Comparison of ENCODE assay signal across 17 cellular contexts in the genomic region with DNA sequence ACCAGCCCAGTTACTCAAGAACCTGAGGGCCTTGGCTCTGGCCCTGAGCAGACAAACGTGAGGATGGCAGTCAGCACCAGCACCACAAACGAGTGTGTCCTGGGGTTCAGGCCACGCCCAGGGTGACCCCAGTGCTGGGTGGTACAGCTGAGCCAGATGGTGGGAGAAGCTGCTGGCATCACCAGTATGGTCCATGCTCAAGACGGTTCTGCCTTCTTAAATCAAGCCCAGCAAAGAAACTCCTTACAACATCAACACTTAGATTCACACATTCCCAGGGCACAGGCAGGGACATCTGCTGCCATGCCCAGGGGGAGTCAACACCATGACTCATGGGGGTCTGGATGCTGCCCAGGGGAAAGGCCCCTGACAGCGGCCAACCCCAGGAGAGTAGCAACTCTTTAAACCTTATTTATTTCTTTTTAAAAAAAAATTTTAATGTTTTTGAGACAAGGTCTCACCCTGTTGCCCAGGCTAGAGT. TPM values are rescaled to one million over a fixed set of nuclear protein-coding genes. Genes with fewer than 3 reads are reported as not detected.
DNase-seq lines count a peak whose midpoint lies in the region; ATAC-seq and TF ChIP-seq lines count a peak whose summit lies in the region.
"Had no signal": no experiment of that assay in that cellular context is flagged by ENCODE, and none has a peak within 500 bp of the region (broad histone marks: within the 10 kb centered on the region; RNA-seq: fewer than 3 reads in every experiment).

No MANE protein-coding gene starts in this region.

- H3K9me3 Mint-ChIP-seq in MCF 10A (ENCODE audit: unreplicated experiment): no peaks in the 10 kb centered on the region
- H3K9me3 Mint-ChIP-seq in activated T-cell treated with anti-CD3 and anti-CD28 coated beads, Interleukin-2, amount 50 U/mL, for 4 hours: no peaks in the 10 kb centered on the region
- H3K9me3 Mint-ChIP-seq: CD8-positive, alpha-beta T cell had no signal

- TF ChIP-seq CTCF in MCF 10A (IDR thresholded peaks at IDR 0.05; ENCODE audit: unreplicated experiment): no peak
- no peak for TF ChIP-seq CTCF in breast epithelium (IDR thresholded peaks at IDR 0.05)
- no peak for TF ChIP-seq CTCF in spleen (IDR thresholded peaks at IDR 0.05 in 8 of 11, conservative IDR thresholded peaks at IDR 0.05 in 3 of 11)

- ATAC-seq in GM21528 (IDR thresholded peaks at IDR 0.05; ENCODE audit: low FRiP score, unreplicated experiment): no peak
- no peak for ATAC-seq in activated T-cell treated with anti-CD3 and anti-CD28 coated beads, Interleukin-2, amount 50 U/mL, for 4 hours
- ATAC-seq: A549; CD8-positive, alpha-beta T cell had no signal

- 83 to 94% (median 88%) methylated on average over 2 to 5 of the region's 5 CpGs for WGBS in spleen, 5 donors

- peaks cover 95% of the 10 kb centered on the region for H3K36me3 Mint-ChIP-seq in MCF 10A (ENCODE audit: insufficient read depth, unreplicated experiment)
- peaks cover 34% of the 10 kb centered on the region for H3K36me3 Mint-ChIP-seq in activated T-cell treated with anti-CD3 and anti-CD28 coated beads, Interleukin-2, amount 50 U/mL, for 4 hours (ENCODE audit: insufficient read depth)

- TF ChIP-seq POLR2A in breast epithelium (IDR thresholded peaks at IDR 0.05) (no peak), spleen (IDR thresholded peaks at IDR 0.05) (no peak)

- H3K9me3 ChIP-seq in breast epithelium (no peaks in the 10 kb centered on the region), spleen (no peaks in the 10 kb centered on the region)
- H3K9me3 ChIP-seq: A549, BE2C had no signal

- no peak for DNase-seq in MCF 10A (ENCODE audit: unreplicated experiment)
- no peak for DNase-seq in breast epithelium (ENCODE audit: low spot score in 2 of 2)
- DNase-seq in fibroblast of gingiva (ENCODE audit: low read depth): peak; percentile 12
- peak; percentile 67 for DNase-seq in spleen
- DNase-seq in effector CD4-positive, alpha-beta T cell: no peak
- DNase-seq in amniotic stem cell (lab: John Stamatoyannopoulos, UW): no peak
- no peak for DNase-seq in activated T-cell treated with anti-CD3 and anti-CD28 coated beads, Interleukin-2, amount 50 U/mL, for 4 hours
- DNase-seq: BE2C, KBM-7, NCI-H1092 treated with DMSO at 0.1 percent for 48 hours, NCI-H187, NCI-H774, PC-9 had no signal

- no peak overlapping the region for H3K27ac ChIP-seq in breast epithelium
- H3K27ac ChIP-seq in spleen: no peak overlapping the region
- H3K27ac ChIP-seq: A549, HL-60, PC-9 had no signal

- POLR2A ChIA-PET in MCF 10A (lab: Yijun Ruan, JAX): no interaction called here

- H3K4me3 Mint-ChIP-seq in MCF 10A (ENCODE audit: unreplicated experiment): no peak overlapping the region
- H3K4me3 Mint-ChIP-seq in activated T-cell treated with anti-CD3 and anti-CD28 coated beads, Interleukin-2, amount 50 U/mL, for 4 hours: no peak overlapping the region
- H3K4me3 Mint-ChIP-seq: CD8-positive, alpha-beta T cell had no signal

- no peaks in the 10 kb centered on the region for H3K27me3 Mint-ChIP-seq in MCF 10A (ENCODE audit: insufficient read depth, unreplicated experiment)
- no peaks in the 10 kb centered on the region for H3K27me3 Mint-ChIP-seq in activated T-cell treated with anti-CD3 and anti-CD28 coated beads, Interleukin-2, amount 50 U/mL, for 4 hours (ENCODE audit: low read depth)

- H3K4me3 ChIP-seq in breast epithelium (no peak overlapping the region), spleen (no peak overlapping the region)
- H3K4me3 ChIP-seq: A549, PC-9 had no signal

- no TSS peak for BruUV-seq in MCF 10A (replicated peaks; lab: Mats Ljungman, UMichigan)

- CTCF ChIA-PET in MCF 10A (lab: Yijun Ruan, JAX): interaction anchor here (0.8 kb wide), 1 partner anchor 310 kb away, joined by 3 read pairs; no protein-coding TSS in a partner anchor

- intact Hi-C loops in MCF 10A (cut with micrococcal nuclease): loop anchor here (10.0 kb wide), 1 partner anchor 504 kb away; no protein-coding TSS in a partner anchor
- intact Hi-C loops in breast epithelium (cut with DNase I; ENCODE audit: low total_unique reads): loop anchor here (5.0 kb wide), 1 partner anchor 311 kb away; a partner anchor contains a TSS
- intact Hi-C loops in spleen (cut with DNase I; ENCODE audit: low total_unique reads): no loop called here

- no peaks in the 10 kb centered on the region for H3K4me1 ChIP-seq in breast epithelium
- peaks cover 0 to 8% (median 3%) of the 10 kb centered on the region in 6 donors for H3K4me1 ChIP-seq in spleen
- H3K4me1 ChIP-seq: A549, BE2C had no signal

- H3K36me3 ChIP-seq in breast epithelium: no peaks in the 10 kb centered on the region
- H3K36me3 ChIP-seq in spleen: peaks cover 3 to 100% (median 96%) of the 10 kb centered on the region in 6 donors

- H3K4me1 Mint-ChIP-seq in MCF 10A (ENCODE audit: insufficient read depth, unreplicated experiment): no peaks in the 10 kb centered on the region
- H3K4me1 Mint-ChIP-seq in activated T-cell treated with anti-CD3 and anti-CD28 coated beads, Interleukin-2, amount 50 U/mL, for 4 hours (ENCODE audit: low read depth): no peaks in the 10 kb centered on the region

- no peaks in the 10 kb centered on the region for H3K27me3 ChIP-seq in breast epithelium
- no peaks in the 10 kb centered on the region for H3K27me3 ChIP-seq in spleen (replicated peaks in 1 of 7)
- H3K27me3 ChIP-seq: BE2C had no signal

- H3K27ac Mint-ChIP-seq in MCF 10A (ENCODE audit: low read depth, unreplicated experiment): peak overlapping the region; percentile 51
- H3K27ac Mint-ChIP-seq: CD8-positive, alpha-beta T cell had no signal

RNA-seq across cellular contexts. Expression of a gene that starts 31.3 kb away (rescaled TPM):
- 16.3 and 16.6 TPM in 2 replicates for total RNA-seq in MCF 10A (2022)
- 10 to 100 TPM in 2 of 3 donors, 1 to 10 TPM in 1; 5.8 to 22.8 (median 12.1) TPM for total RNA-seq in breast epithelium
- total RNA-seq in spleen: 10 to 100 TPM in 6 of 7 donors, 1 to 10 TPM in 1; 10.0 to 14.6 (median 12.1) TPM
- 1 to 10 TPM; 6.1 to 7.9 (median 6.4) TPM for polyA plus RNA-seq in spleen
- total RNA-seq in activated T-cell treated with anti-CD3 and anti-CD28 coated beads, Interleukin-2, amount 50 U/mL, for 4 hours: 10 to 100 TPM; 12.8 to 14.6 (median 14.5) TPM

Comparison
In these comparisons a context has a peak if more than half of its experiments do, and no peak if none do; other contexts are left out.
1. DNase-seq: peak in fibroblast of gingiva (single experiment) and spleen (single experiment); none in MCF 10A (single experiment), breast epithelium (0 of 2), effector CD4-positive, alpha-beta T cell (single experiment), amniotic stem cell (single experiment) and activated T-cell treated with anti-CD3 and anti-CD28 coated beads, Interleukin-2, amount 50 U/mL, for 4 hours (single experiment).